Comparison of ENCODE assay signal across 14 cellular contexts in genomic region chr17:42130310-42130936, GRCh38. TPM values are rescaled to one million over a fixed set of nuclear protein-coding genes. Genes with fewer than 3 reads are reported as not detected.
DNase-seq lines count a peak whose midpoint lies in the region; ATAC-seq and TF ChIP-seq lines count a peak whose summit lies in the region.
"Had no signal": no experiment of that assay in that cellular context is flagged by ENCODE, and none has a peak within 500 bp of the region (broad histone marks: within the 10 kb centered on the region; RNA-seq: fewer than 3 reads in every experiment).

No MANE protein-coding gene starts in this region.

- ATAC-seq in HG03571 (IDR thresholded peaks at IDR 0.05; ENCODE audit: unreplicated experiment): no peak
- no peak for ATAC-seq in GM19463 (IDR thresholded peaks at IDR 0.05; ENCODE audit: unreplicated experiment)

- H3K27me3 ChIP-seq in liver (ENCODE audit: control insufficient read depth in 4 of 4, insufficient read depth in 4 of 4, low read length in 3 of 4): no peaks in the 10 kb centered on the region
- no peaks in the 10 kb centered on the region for H3K27me3 ChIP-seq in testis
- H3K27me3 ChIP-seq in HAP-1 (ENCODE audit: low read depth): no peaks in the 10 kb centered on the region

- H3K27ac Mint-ChIP-seq in activated naive CD4-positive, alpha-beta T cell treated with anti-CD3 and anti-CD28 coated beads, Interleukin-2, amount 50 U/mL, for 24 hours: peak overlapping the region; percentile 87
- H3K27ac Mint-ChIP-seq in activated naive CD8-positive, alpha-beta T cell treated with anti-CD3 and anti-CD28 coated beads for 36 hours: peak overlapping the region; percentile 3

- in situ Hi-C loops in HAP-1 (cut with MboI; ENCODE audit: low sequenced_read_pairs): no loop called here

- peak overlapping the region; percentile 52 to 64 for H3K27ac ChIP-seq in liver (ENCODE audit: low read depth in 1 of 2, low read length in 2 of 2)
- peak overlapping the region; percentile 89 for H3K27ac ChIP-seq in testis
- H3K27ac ChIP-seq: PC-9 had no signal

- peaks cover 15% of the 10 kb centered on the region for H3K36me3 Mint-ChIP-seq in activated naive CD4-positive, alpha-beta T cell treated with anti-CD3 and anti-CD28 coated beads, Interleukin-2, amount 50 U/mL, for 24 hours
- peaks cover 19% of the 10 kb centered on the region for H3K36me3 Mint-ChIP-seq in activated naive CD8-positive, alpha-beta T cell treated with anti-CD3 and anti-CD28 coated beads for 36 hours

- H3K4me3 Mint-ChIP-seq in activated naive CD4-positive, alpha-beta T cell treated with anti-CD3 and anti-CD28 coated beads, Interleukin-2, amount 50 U/mL, for 24 hours: no peak overlapping the region
- H3K4me3 Mint-ChIP-seq in activated naive CD8-positive, alpha-beta T cell treated with anti-CD3 and anti-CD28 coated beads for 36 hours: no peak overlapping the region
- H3K4me3 Mint-ChIP-seq: activated T-helper 1 cell treated with anti-CD3 and anti-CD28 coated beads, Interleukin-12 subunit alpha, Interleukin-12 subunit beta, Interleukin-2, Interleukin-4 antibody, amounts not matched to agents 30 ng/mL and 10 ng/mL and 1 ng/mL, durations not matched to agents 14 hours and 24 hours and 36 hours had no signal

- DNase-seq in activated naive CD4-positive, alpha-beta T cell treated with Interleukin-2 at 50 U/mL for 16 hours: no peak
- no peak for DNase-seq in activated naive CD8-positive, alpha-beta T cell treated with anti-CD3 and anti-CD28 coated beads for 36 hours
- no peak for DNase-seq in testis
- DNase-seq in HAP-1 (ENCODE audit: low spot score in 2 of 2): no peak
- DNase-seq: NCI-H1930, PC-9, retina had no signal

- peaks cover 14 to 42% (median 38%) of the 10 kb centered on the region in 4 donors for H3K36me3 ChIP-seq in liver (ENCODE audit: control insufficient read depth in 4 of 4, insufficient read depth in 3 of 4, low read depth in 1 of 4, low read length in 3 of 4)
- no peaks in the 10 kb centered on the region for H3K36me3 ChIP-seq in testis (ENCODE audit: low read depth, missing control alignments)
- peaks cover 44% of the 10 kb centered on the region for H3K36me3 ChIP-seq in HAP-1 (replicated peaks)

- no peak for TF ChIP-seq POLR2A in testis (IDR thresholded peaks at IDR 0.05)

- WGBS in liver: 96% methylated on average over 16 of the region's 16 CpGs
- 89 to 92% methylated on average over 16 of the region's 16 CpGs for WGBS in testis, 2 donors

- H3K4me1 Mint-ChIP-seq in activated naive CD4-positive, alpha-beta T cell treated with anti-CD3 and anti-CD28 coated beads, Interleukin-2, amount 50 U/mL, for 24 hours: peaks cover 44% of the 10 kb centered on the region
- H3K4me1 Mint-ChIP-seq in activated naive CD8-positive, alpha-beta T cell treated with anti-CD3 and anti-CD28 coated beads for 36 hours: peaks cover 40% of the 10 kb centered on the region

- no peaks in the 10 kb centered on the region for H3K27me3 Mint-ChIP-seq in activated naive CD4-positive, alpha-beta T cell treated with anti-CD3 and anti-CD28 coated beads, Interleukin-2, amount 50 U/mL, for 24 hours
- H3K27me3 Mint-ChIP-seq in activated naive CD8-positive, alpha-beta T cell treated with anti-CD3 and anti-CD28 coated beads for 36 hours: no peaks in the 10 kb centered on the region

- H3K9me3 ChIP-seq in liver (ENCODE audit: control insufficient read depth in 4 of 4, low read length in 3 of 4) (no peaks in the 10 kb centered on the region), testis (no peaks in the 10 kb centered on the region), HAP-1 (no peaks in the 10 kb centered on the region)

- no peak for TF ChIP-seq CTCF in liver (IDR thresholded peaks at IDR 0.05; ENCODE audit: low read depth, low read length, missing input control)
- TF ChIP-seq CTCF in testis (IDR thresholded peaks at IDR 0.05): no peak

- H3K4me3 ChIP-seq in liver (ENCODE audit: low read depth in 1 of 3, low read length in 3 of 3) (no peak overlapping the region), testis (no peak overlapping the region), HAP-1 (no peak overlapping the region)
- H3K4me3 ChIP-seq: PC-9 had no signal

- H3K9me3 Mint-ChIP-seq in activated naive CD4-positive, alpha-beta T cell treated with anti-CD3 and anti-CD28 coated beads, Interleukin-2, amount 50 U/mL, for 24 hours: no peaks in the 10 kb centered on the region
- H3K9me3 Mint-ChIP-seq in activated naive CD8-positive, alpha-beta T cell treated with anti-CD3 and anti-CD28 coated beads for 36 hours: no peaks in the 10 kb centered on the region
- H3K9me3 Mint-ChIP-seq: activated T-helper 1 cell treated with anti-CD3 and anti-CD28 coated beads, Interleukin-12 subunit alpha, Interleukin-12 subunit beta, Interleukin-2, Interleukin-4 antibody, amounts not matched to agents 30 ng/mL and 10 ng/mL and 1 ng/mL, durations not matched to agents 14 hours and 24 hours and 36 hours had no signal

- H3K4me1 ChIP-seq in liver (ENCODE audit: control insufficient read depth in 4 of 4, insufficient read depth in 4 of 4, low read length in 3 of 4) (peaks cover 3 to 21% (median 11%) of the 10 kb centered on the region in 4 donors), testis (peaks cover 49% of the 10 kb centered on the region), HAP-1 (no peaks in the 10 kb centered on the region)

- TF ChIP-seq RAD21 in liver (IDR thresholded peaks at IDR 0.05): no peak

- no peak overlapping the region for H3K9ac ChIP-seq in liver (ENCODE audit: low read depth in 1 of 2, low read length in 2 of 2)

- intact Hi-C loops in testis (cut with DNase I; ENCODE audit: low total_unique reads): no loop called here

TF ChIP-seq in liver, 16 proteins besides CTCF, POLR2A, EP300 and RAD21 (continues in another document):
- TF ChIP-seq RXRA (IDR thresholded peaks at IDR 0.05): no peak
- TF ChIP-seq SP1 (IDR thresholded peaks at IDR 0.05): no peak
- no peak for TF ChIP-seq ZBTB33 (IDR thresholded peaks at IDR 0.05)
- TF ChIP-seq HNF4A (conservative IDR thresholded peaks at IDR 0.05): no peak
- no peak for TF ChIP-seq EGR1 (IDR thresholded peaks at IDR 0.05; ENCODE audit: low read depth in 2 of 2)

RNA-seq across cellular contexts. Expression of gene HSPB9, which starts 7.8 kb away (rescaled TPM):
- under 1 TPM; 0.18 to 0.33 TPM for total RNA-seq in activated naive CD8-positive, alpha-beta T cell treated with anti-CD3 and anti-CD28 coated beads for 36 hours
- total RNA-seq in liver (under 1 TPM; 0.17 to 0.42 TPM), testis (1 to 10 TPM; 6.9 to 9.8 TPM)
- polyA plus RNA-seq in liver (1 to 10 TPM in 1 of 2 donors, under 1 TPM in 1; 0.69 to 4.0 TPM), testis (ENCODE audit: insufficient read depth, low read depth, low replicate concordance) (12.9 TPM)
- total RNA-seq: activated T-helper 1 cell treated with anti-CD3 and anti-CD28 coated beads, Interleukin-12 subunit alpha, Interleukin-12 subunit beta, Interleukin-2, Interleukin-4 antibody, amounts not matched to agents 30 ng/mL and 10 ng/mL and 1 ng/mL, durations not matched to agents 14 hours and 24 hours and 36 hours; chondrocyte; lung microvascular endothelial cell; PC-9 had no signal

RNA-seq across cellular contexts. Expression of gene KAT2A, which starts 9.3 kb away (rescaled TPM):
- 10 to 100 TPM; 49.1 to 51.6 TPM for total RNA-seq in activated naive CD8-positive, alpha-beta T cell treated with anti-CD3 and anti-CD28 coated beads for 36 hours
- total RNA-seq in liver: 10 to 100 TPM in 1 of 2 donors, 1 to 10 TPM in 1; 5.1 to 14.4 TPM
- 10 to 100 TPM in 1 of 2 donors, 1 to 10 TPM in 1; 7.4 to 11.7 TPM for polyA plus RNA-seq in liver
- total RNA-seq in testis: 100 to 1,000 TPM; 109 to 111 TPM
- 37.6 TPM for polyA plus RNA-seq in testis (ENCODE audit: insufficient read depth, low read depth, low replicate concordance)

RNA-seq across cellular contexts. Expression of gene DHX58, which starts 17.9 kb away (rescaled TPM):
- total RNA-seq in activated naive CD8-positive, alpha-beta T cell treated with anti-CD3 and anti-CD28 coated beads for 36 hours: 10 to 100 TPM; 23.5 to 24.9 TPM
- total RNA-seq in liver: 10 to 100 TPM in 1 of 2 donors, 1 to 10 TPM in 1; 4.0 to 20.2 TPM
- 10 to 100 TPM in 1 of 2 donors, 1 to 10 TPM in 1; 4.3 to 21.9 TPM for polyA plus RNA-seq in liver
- total RNA-seq in testis: 10 to 100 TPM; 35.9 to 51.1 TPM
- 56.3 TPM for polyA plus RNA-seq in testis (ENCODE audit: insufficient read depth, low read depth, low replicate concordance)

RNA-seq across cellular contexts. Expression of gene RAB5C, which starts 24.4 kb away (rescaled TPM):
- 10 to 100 TPM; 44.4 to 48.9 TPM for total RNA-seq in activated naive CD8-positive, alpha-beta T cell treated with anti-CD3 and anti-CD28 coated beads for 36 hours
- total RNA-seq in liver (10 to 100 TPM; 53.7 to 60.0 TPM), testis (100 to 1,000 TPM in 1 of 2 donors, 10 to 100 TPM in 1; 96.0 to 152 TPM)
- polyA plus RNA-seq in liver (100 to 1,000 TPM in 1 of 2 donors, 10 to 100 TPM in 1; 53.5 to 107 TPM), testis (ENCODE audit: insufficient read depth, low read depth, low replicate concordance) (139 TPM)

RNA-seq across cellular contexts. Expression of gene ZNF385C, which starts 32.1 kb away (rescaled TPM):
- 1 to 10 TPM in 1 of 2 experiments, under 1 TPM in 1; 0.92 to 1.2 TPM for total RNA-seq in activated naive CD8-positive, alpha-beta T cell treated with anti-CD3 and anti-CD28 coated beads for 36 hours
- under 1 TPM in 1 of 2 donors, not detected in 1; 0.19 TPM for total RNA-seq in liver
- under 1 TPM; 0.03 to 0.06 TPM for polyA plus RNA-seq in liver
- total RNA-seq in testis: 10 to 100 TPM; 17.9 to 26.6 TPM
- polyA plus RNA-seq in testis (ENCODE audit: insufficient read depth, low read depth, low replicate concordance): 21.4 TPM
- total RNA-seq: activated T-helper 1 cell treated with anti-CD3 and anti-CD28 coated beads, Interleukin-12 subunit alpha, Interleukin-12 subunit beta, Interleukin-2, Interleukin-4 antibody, amounts not matched to agents 30 ng/mL and 10 ng/mL and 1 ng/mL, durations not matched to agents 14 hours and 24 hours and 36 hours; lung microvascular endothelial cell had no signal

Comparison
In these comparisons a context has a peak if more than half of its experiments do, and no peak if none do; other contexts are left out.
1. RNA of gene HSPB9, which starts 7.8 kb away (total RNA-seq): 6.9 to 9.8 TPM in testis; 0.17 to 0.42 TPM in liver and 0.18 to 0.33 TPM in activated naive CD8-positive, alpha-beta T cell treated with anti-CD3 and anti-CD28 coated beads for 36 hours; every median in the first group is over 4 times any median in the second.